ENCODE assay signal across 1 cellular context in genomic region chr12:19248929-19249602, GRCh38.
TF ChIP-seq lines count a peak whose summit lies in the region.

No MANE protein-coding gene starts in this region.

TF ChIP-seq in HepG2, 621 proteins besides CTCF, POLR2A, EP300 and RAD21 (continued from another document):
- TF ChIP-seq ARID4A (CRISPR knock-in tag; IDR thresholded peaks at IDR 0.05; ENCODE audit: borderline replicate concordance) (no peak), UBTF (CRISPR knock-in tag; IDR thresholded peaks at IDR 0.05) (no peak), THAP7 (CRISPR knock-in tag; IDR thresholded peaks at IDR 0.05) (no peak), ZNF280B (CRISPR knock-in tag; IDR thresholded peaks at IDR 0.05; ENCODE audit: borderline replicate concordance) (no peak), ZNF121 (CRISPR knock-in tag; IDR thresholded peaks at IDR 0.05) (peak; percentile 38; the same call in 1 of the 2 replicates), SMAD1 (CRISPR knock-in tag; IDR thresholded peaks at IDR 0.05; ENCODE audit: borderline replicate concordance, low read depth) (no peak), SPEN (CRISPR knock-in tag; IDR thresholded peaks at IDR 0.05; ENCODE audit: low read depth) (no peak), ZNF773 (CRISPR knock-in tag; IDR thresholded peaks at IDR 0.05; ENCODE audit: borderline replicate concordance) (no peak), MED8 (CRISPR knock-in tag; IDR thresholded peaks at IDR 0.05; ENCODE audit: insufficient replicate concordance) (no peak)
TF ChIP-seq in HepG2: peak in this region for 2.
